ENCODE assay signal across 1 cellular context in the genomic region with DNA sequence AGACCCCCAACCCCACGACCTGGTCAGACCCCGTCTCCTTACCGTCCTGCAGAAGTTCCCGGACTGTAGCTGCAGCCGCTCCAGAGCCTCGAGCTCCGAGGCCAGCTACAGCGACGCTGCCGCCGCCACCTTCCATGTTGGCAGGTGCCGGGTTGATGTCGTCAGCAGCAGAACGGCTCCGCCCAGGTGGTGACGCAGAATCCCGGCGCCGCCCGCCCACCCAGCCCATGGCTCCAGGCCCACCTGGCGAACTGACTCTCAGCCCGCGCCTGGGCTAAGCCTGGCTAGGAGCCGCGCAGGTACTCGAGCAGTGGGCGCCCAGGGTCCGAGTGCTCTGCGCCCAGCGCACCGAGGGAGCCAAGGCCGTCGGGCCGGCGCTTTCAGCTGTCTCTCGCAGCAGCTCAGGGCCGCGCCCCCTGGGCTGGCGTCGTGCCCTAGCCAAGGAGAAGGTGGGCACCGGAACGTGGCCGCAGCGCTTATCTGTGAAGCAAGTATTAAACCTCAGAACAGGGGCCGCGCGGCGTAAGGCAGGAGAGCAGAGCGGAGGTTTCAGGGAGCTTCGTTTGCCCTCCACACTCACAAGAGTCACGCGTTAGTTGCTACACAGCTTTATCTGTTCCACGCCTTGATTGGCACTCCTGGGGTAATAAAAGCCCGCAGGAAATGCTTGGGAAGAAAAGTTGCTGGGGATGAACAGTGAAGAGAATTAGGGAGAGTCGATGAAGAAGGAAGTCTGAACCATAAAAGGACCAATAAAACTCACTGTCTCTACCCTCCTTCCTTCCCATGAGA.
TF ChIP-seq lines count a peak whose summit lies in the region.

COG5 (minus strand) TSS at position 160 of the 792 bp plus-strand sequence; CDS start at position 136, 24 bp downstream.
DUS4L (plus strand) TSS at position 211 of the 792 bp plus-strand sequence. CDS start 3,100 bp downstream, outside the sequence.

TF ChIP-seq in K562, 482 proteins besides CTCF, POLR2A, EP300 and RAD21 (continued from another document and continues in another):
- no peak for TF ChIP-seq ZBTB34 (CRISPR knock-in tag; IDR thresholded peaks at IDR 0.05)
- peak; percentile 100 for TF ChIP-seq SP1 (CRISPR knock-in tag; IDR thresholded peaks at IDR 0.05)
- peak; percentile 39 for TF ChIP-seq XRCC5 (IDR thresholded peaks at IDR 0.05; ENCODE audit: low read depth, low read length)
- TF ChIP-seq DDX20 (tag; IDR thresholded peaks at IDR 0.05; ENCODE audit: low read depth) = 0 out of 2 replicates have a peak, but pooled peaks have one; percentile 27
- peak; percentile 39; the same call in 1 of the 2 replicates for TF ChIP-seq ZNF583 (CRISPR knock-in tag; IDR thresholded peaks at IDR 0.05)
- TF ChIP-seq, protein P1, sequence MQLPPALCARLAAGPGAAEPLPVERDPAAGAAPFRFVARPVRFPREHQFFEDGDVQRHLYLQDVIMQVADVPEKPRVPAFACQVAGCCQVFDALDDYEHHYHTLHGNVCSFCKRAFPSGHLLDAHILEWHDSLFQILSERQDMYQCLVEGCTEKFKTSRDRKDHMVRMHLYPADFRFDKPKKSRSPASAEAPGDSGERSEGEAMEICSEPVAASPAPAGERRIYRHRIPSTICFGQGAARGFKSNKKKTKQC (CRISPR knock-in tag; IDR thresholded peaks at IDR 0.05) = peak; percentile 51
- TF ChIP-seq ZBTB8A (IDR thresholded peaks at IDR 0.05; ENCODE audit: partially characterized antibody) = no peak
- TF ChIP-seq MNT (conservative IDR thresholded peaks at IDR 0.05) = peak; percentile 54 to 85
- no peak for TF ChIP-seq ZNF77 (CRISPR knock-in tag; IDR thresholded peaks at IDR 0.05)
- TF ChIP-seq TOE1 (IDR thresholded peaks at IDR 0.05; ENCODE audit: borderline replicate concordance) = no peak; the same call in none of the 2 replicates
- peak; percentile 85; the same call in 1 of the 2 replicates for TF ChIP-seq TOE1 (CRISPR knock-in tag; IDR thresholded peaks at IDR 0.05; ENCODE audit: borderline replicate concordance, low read depth)
- TF ChIP-seq ATF6 (CRISPR knock-in tag; IDR thresholded peaks at IDR 0.05) = peak; percentile 85; the same call in 1 of the 2 replicates
- no peak for TF ChIP-seq ZNF318 (IDR thresholded peaks at IDR 0.05; ENCODE audit: borderline replicate concordance in 1 of 2, low read depth in 1 of 2)
- TF ChIP-seq KLF10 (CRISPR knock-in tag; IDR thresholded peaks at IDR 0.05) = no peak
- no peak for TF ChIP-seq MIER1 (IDR thresholded peaks at IDR 0.05; ENCODE audit: low read depth)
- TF ChIP-seq TARDBP (IDR thresholded peaks at IDR 0.05) = 0 out of 2 replicates have a peak, but pooled peaks have one; percentile 32
- TF ChIP-seq MAZ (CRISPR knock-in tag; conservative IDR thresholded peaks at IDR 0.05 in 1 of 2, IDR thresholded peaks at IDR 0.05 in 1 of 2) = peak; percentile 84 to 88
- TF ChIP-seq SAP30 (IDR thresholded peaks at IDR 0.05; ENCODE audit: borderline replicate concordance, insufficient read depth, low read depth, low read length, poor library complexity, severe bottlenecking) = peak; percentile 92
- 0 out of 2 replicates have a peak, but pooled peaks have one; percentile 64 for TF ChIP-seq KLF13 (tag; IDR thresholded peaks at IDR 0.05; ENCODE audit: borderline replicate concordance, low read depth)
- TF ChIP-seq BMI1 (IDR thresholded peaks at IDR 0.05; ENCODE audit: low read length) = no peak
- TF ChIP-seq MTA1 (IDR thresholded peaks at IDR 0.05; ENCODE audit: borderline replicate concordance) = peak; percentile 97
- peak; percentile 18 for TF ChIP-seq MEIS2 (IDR thresholded peaks at IDR 0.05; ENCODE audit: partially characterized antibody)
- no peak for TF ChIP-seq ZNF133 (CRISPR knock-in tag; IDR thresholded peaks at IDR 0.05)
- TF ChIP-seq FOXJ3 (CRISPR knock-in tag; IDR thresholded peaks at IDR 0.05) = no peak
- no peak for TF ChIP-seq HSF4 (CRISPR knock-in tag; IDR thresholded peaks at IDR 0.05; ENCODE audit: borderline replicate concordance)
- TF ChIP-seq ATF3 (IDR thresholded peaks at IDR 0.05) = peak; percentile 81
- peak; percentile 92 for TF ChIP-seq ATF3 (CRISPR knock-in tag; conservative IDR thresholded peaks at IDR 0.05)
- TF ChIP-seq DACH1 (IDR thresholded peaks at IDR 0.05; ENCODE audit: partially characterized antibody) = peak; percentile 46
- peak; percentile 7; the same call in 1 of the 2 replicates for TF ChIP-seq STAT5A (IDR thresholded peaks at IDR 0.05; ENCODE audit: borderline replicate concordance, low read length)
- TF ChIP-seq LARP7 (IDR thresholded peaks at IDR 0.05) = no peak
- peak; percentile 64; the same call in 1 of the 2 replicates for TF ChIP-seq GABPA (tag; conservative IDR thresholded peaks at IDR 0.05; ENCODE audit: low read depth)
- peak in 1 of 2 experiments; percentile 96; a peak in 2 of 4 replicates for TF ChIP-seq HDAC1 (IDR thresholded peaks at IDR 0.05)
- TF ChIP-seq HIVEP1 (CRISPR knock-in tag; IDR thresholded peaks at IDR 0.05) = peak; percentile 86
- no peak for TF ChIP-seq ILK (tag; IDR thresholded peaks at IDR 0.05; ENCODE audit: borderline replicate concordance, low read depth)
- no peak for TF ChIP-seq ZNF551 (CRISPR knock-in tag; IDR thresholded peaks at IDR 0.05)
- no peak; a peak in 1 of 4 replicates for TF ChIP-seq TEAD1 (CRISPR knock-in tag; IDR thresholded peaks at IDR 0.05)
- TF ChIP-seq TCF3 (CRISPR knock-in tag; IDR thresholded peaks at IDR 0.05) = peak; percentile 38; the same call in 1 of the 2 replicates
- no peak for TF ChIP-seq HDGF (IDR thresholded peaks at IDR 0.05)
- TF ChIP-seq ZNF79 (CRISPR knock-in tag; IDR thresholded peaks at IDR 0.05; ENCODE audit: low read depth) = no peak
- peak; percentile 76 for TF ChIP-seq KHSRP (IDR thresholded peaks at IDR 0.05)
- TF ChIP-seq THRAP3 (IDR thresholded peaks at IDR 0.05; ENCODE audit: borderline replicate concordance) = no peak; the same call in 1 of the 2 replicates
- no peak for TF ChIP-seq ZFP1 (CRISPR knock-in tag; IDR thresholded peaks at IDR 0.05)
- peak; percentile 81 for TF ChIP-seq POLR2AphosphoS5 (IDR thresholded peaks at IDR 0.05; ENCODE audit: control insufficient read depth, insufficient read depth, low read depth, low read length)
- TF ChIP-seq, protein P2, sequence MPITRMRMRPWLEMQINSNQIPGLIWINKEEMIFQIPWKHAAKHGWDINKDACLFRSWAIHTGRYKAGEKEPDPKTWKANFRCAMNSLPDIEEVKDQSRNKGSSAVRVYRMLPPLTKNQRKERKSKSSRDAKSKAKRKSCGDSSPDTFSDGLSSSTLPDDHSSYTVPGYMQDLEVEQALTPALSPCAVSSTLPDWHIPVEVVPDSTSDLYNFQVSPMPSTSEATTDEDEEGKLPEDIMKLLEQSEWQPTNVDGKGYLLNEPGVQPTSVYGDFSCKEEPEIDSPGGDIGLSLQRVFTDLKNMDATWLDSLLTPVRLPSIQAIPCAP (CRISPR knock-in tag; IDR thresholded peaks at IDR 0.05; ENCODE audit: borderline replicate concordance) = no peak
- peak; percentile 57; the same call in 1 of the 2 replicates for TF ChIP-seq JUN (IDR thresholded peaks at IDR 0.05; ENCODE audit: borderline replicate concordance, low read depth, low read length)
- no peak for TF ChIP-seq JUN (CRISPR knock-in tag; IDR thresholded peaks at IDR 0.05; ENCODE audit: borderline replicate concordance)
- peak; percentile 82; the same call in 1 of the 2 replicates for TF ChIP-seq GTF2E2 (tag; IDR thresholded peaks at IDR 0.05)
- TF ChIP-seq SMARCA4 (IDR thresholded peaks at IDR 0.05) = peak; percentile 15; the same call in 1 of the 2 replicates
- no peak for TF ChIP-seq ZKSCAN3 (CRISPR knock-in tag; IDR thresholded peaks at IDR 0.05)
